28 cellular contexts compared by ENCODE assay signal in genomic region chr5:129591508-129592160, GRCh38.
"Had no signal": no experiment of that assay in that cellular context is flagged by ENCODE, and none has a peak within 500 bp of the region (broad histone marks: within the 10 kb centered on the region; RNA-seq: fewer than 3 reads in every experiment).

No MANE protein-coding gene starts in this region.

- H3K9me3 ChIP-seq: ovary, upper lobe of right lung had no signal

- H3K27me3 Mint-ChIP-seq: activated CD4-positive, alpha-beta memory T cell treated with anti-CD3 and anti-CD28 coated beads, Interleukin-2, amount 10 ng/mL, durations not matched to agents 7 days and 5 days; activated CD4-positive, alpha-beta T cell treated with anti-CD3 and anti-CD28 coated beads, Interleukin-2, amount 10 ng/mL, durations not matched to agents 7 days and 5 days; activated naive CD4-positive, alpha-beta T cell treated with anti-CD3 and anti-CD28 coated beads, Interleukin-2, amount 50 U/mL, for 24 hours; activated naive CD8-positive, alpha-beta T cell treated with anti-CD3 and anti-CD28 coated beads, Interleukin-2, amount 50 U/mL, for 24 hours; naive thymus-derived CD4-positive, alpha-beta T cell; progenitor cell of endocrine pancreas; stimulated activated memory B cell treated with anti-CD40 and anti-IgM and Interleukin-4, amounts not matched to agents 10 μg/mL and 1 μg/mL and 100 μg/mL, for 72 hours; stimulated activated naive CD8-positive, alpha-beta T cell treated with anti-CD3 and anti-CD28 coated beads, Interleukin-15, amount 100 ng/mL, for 72 hours had no signal

- DNase-seq: activated CD4-positive, alpha-beta memory T cell treated with anti-CD3 and anti-CD28 coated beads, Interleukin-2, amount 10 ng/mL, durations not matched to agents 7 days and 5 days; activated CD4-positive, alpha-beta T cell treated with anti-CD3 and anti-CD28 coated beads for 1 hour; activated CD4-positive, alpha-beta T cell treated with anti-CD3 and anti-CD28 coated beads, Interleukin-2, amount 10 ng/mL, durations not matched to agents 7 days and 5 days; activated naive CD8-positive, alpha-beta T cell treated with anti-CD3 and anti-CD28 coated beads, Interleukin-2, amount 50 U/mL, for 24 hours; activated T-cell treated with anti-CD3 and anti-CD28 coated beads, Interleukin-2, amount 50 U/mL, for 48 hours; dermis blood vessel endothelial cell; effector CD4-positive, alpha-beta T cell; erythroblast; hypothalamus; immature natural killer cell; kidney; left colon; midbrain; naive thymus-derived CD4-positive, alpha-beta T cell; ovary; stimulated activated CD4-positive, alpha-beta T cell treated with anti-CD3 and anti-CD28 coated beads, Interleukin-1b, Interleukin-23, amount 100 ng/mL, for 48 hours; stimulated activated CD4-positive, alpha-beta T cell treated with anti-CD3 and anti-CD28 coated beads, Interleukin-4, amount 100 ng/mL, for 4 hours; stimulated activated CD8-positive, alpha-beta memory T cell treated with anti-CD3 and anti-CD28 coated beads, Interleukin-4, amount 100 ng/mL, for 48 hours; stimulated activated naive CD8-positive, alpha-beta T cell treated with anti-CD3 and anti-CD28 coated beads, Interleukin-15, amount 100 ng/mL, for 72 hours; substantia nigra; T-helper 2 cell; upper lobe of right lung had no signal

- H3K36me3 ChIP-seq: ovary, upper lobe of right lung had no signal

- H3K4me1 ChIP-seq: upper lobe of right lung had no signal

- H3K27me3 ChIP-seq: ovary, upper lobe of right lung had no signal

- H3K27ac Mint-ChIP-seq: activated CD4-positive, alpha-beta memory T cell treated with anti-CD3 and anti-CD28 coated beads, Interleukin-2, amount 10 ng/mL, durations not matched to agents 7 days and 5 days; activated CD4-positive, alpha-beta T cell treated with anti-CD3 and anti-CD28 coated beads, Interleukin-2, amount 10 ng/mL, durations not matched to agents 7 days and 5 days; activated naive CD4-positive, alpha-beta T cell treated with anti-CD3 and anti-CD28 coated beads, Interleukin-2, amount 50 U/mL, for 24 hours; activated naive CD8-positive, alpha-beta T cell treated with anti-CD3 and anti-CD28 coated beads, Interleukin-2, amount 50 U/mL, for 24 hours; activated T-helper 2 cell treated with anti-CD3 and anti-CD28 coated beads, Interferon-gamma antibody, Interleukin-2, Interleukin-4, amounts not matched to agents 10 μg/mL and 5 μg/mL and 100 μg/mL, durations not matched to agents 14 hours and 24 hours and 36 hours; immature natural killer cell; progenitor cell of endocrine pancreas; stimulated activated memory B cell treated with anti-CD40 and anti-IgM and Interleukin-4, amounts not matched to agents 10 μg/mL and 1 μg/mL and 100 μg/mL, for 72 hours; stimulated activated naive CD8-positive, alpha-beta T cell treated with anti-CD3 and anti-CD28 coated beads, Interleukin-15, amount 100 ng/mL, for 72 hours; WTC11 had no signal

- H3K9me3 Mint-ChIP-seq: activated CD4-positive, alpha-beta memory T cell treated with anti-CD3 and anti-CD28 coated beads, Interleukin-2, amount 10 ng/mL, durations not matched to agents 7 days and 5 days; activated CD4-positive, alpha-beta T cell treated with anti-CD3 and anti-CD28 coated beads, Interleukin-2, amount 10 ng/mL, durations not matched to agents 7 days and 5 days; activated naive CD8-positive, alpha-beta T cell treated with anti-CD3 and anti-CD28 coated beads, Interleukin-2, amount 50 U/mL, for 24 hours; activated T-helper 2 cell treated with anti-CD3 and anti-CD28 coated beads, Interferon-gamma antibody, Interleukin-2, Interleukin-4, amounts not matched to agents 10 μg/mL and 5 μg/mL and 100 μg/mL, durations not matched to agents 14 hours and 24 hours and 36 hours; stimulated activated memory B cell treated with anti-CD40 and anti-IgM and Interleukin-4, amounts not matched to agents 10 μg/mL and 1 μg/mL and 100 μg/mL, for 72 hours; stimulated activated naive CD8-positive, alpha-beta T cell treated with anti-CD3 and anti-CD28 coated beads, Interleukin-15, amount 100 ng/mL, for 72 hours; WTC11 had no signal

- H3K4me1 Mint-ChIP-seq: activated CD4-positive, alpha-beta memory T cell treated with anti-CD3 and anti-CD28 coated beads, Interleukin-2, amount 10 ng/mL, durations not matched to agents 7 days and 5 days; activated CD4-positive, alpha-beta T cell treated with anti-CD3 and anti-CD28 coated beads, Interleukin-2, amount 10 ng/mL, durations not matched to agents 7 days and 5 days; activated naive CD4-positive, alpha-beta T cell treated with anti-CD3 and anti-CD28 coated beads, Interleukin-2, amount 50 U/mL, for 24 hours; activated naive CD8-positive, alpha-beta T cell treated with anti-CD3 and anti-CD28 coated beads, Interleukin-2, amount 50 U/mL, for 24 hours; immature natural killer cell; naive thymus-derived CD4-positive, alpha-beta T cell; stimulated activated naive CD8-positive, alpha-beta T cell treated with anti-CD3 and anti-CD28 coated beads, Interleukin-15, amount 100 ng/mL, for 72 hours; WTC11 had no signal

- H3K4me3 Mint-ChIP-seq: activated CD4-positive, alpha-beta memory T cell treated with anti-CD3 and anti-CD28 coated beads, Interleukin-2, amount 10 ng/mL, durations not matched to agents 7 days and 5 days; activated CD4-positive, alpha-beta T cell treated with anti-CD3 and anti-CD28 coated beads, Interleukin-2, amount 10 ng/mL, durations not matched to agents 7 days and 5 days; activated naive CD4-positive, alpha-beta T cell treated with anti-CD3 and anti-CD28 coated beads, Interleukin-2, amount 50 U/mL, for 24 hours; activated naive CD8-positive, alpha-beta T cell treated with anti-CD3 and anti-CD28 coated beads, Interleukin-2, amount 50 U/mL, for 24 hours; immature natural killer cell; naive thymus-derived CD4-positive, alpha-beta T cell; stimulated activated memory B cell treated with anti-CD40 and anti-IgM and Interleukin-4, amounts not matched to agents 10 μg/mL and 1 μg/mL and 100 μg/mL, for 72 hours; stimulated activated naive CD8-positive, alpha-beta T cell treated with anti-CD3 and anti-CD28 coated beads, Interleukin-15, amount 100 ng/mL, for 72 hours; WTC11 had no signal

- H3K4me2 ChIP-seq: smooth muscle cell had no signal

- H3K27ac ChIP-seq: ovary, upper lobe of right lung had no signal

- H3K36me3 Mint-ChIP-seq: activated naive CD4-positive, alpha-beta T cell treated with anti-CD3 and anti-CD28 coated beads, Interleukin-2, amount 50 U/mL, for 24 hours; immature natural killer cell; naive thymus-derived CD4-positive, alpha-beta T cell; stimulated activated memory B cell treated with anti-CD40 and anti-IgM and Interleukin-4, amounts not matched to agents 10 μg/mL and 1 μg/mL and 100 μg/mL, for 72 hours; WTC11 had no signal

- H3K4me3 ChIP-seq: ovary, smooth muscle cell, upper lobe of right lung had no signal
